Comparison of ENCODE assay signal across 8 cellular contexts in the genomic region with DNA sequence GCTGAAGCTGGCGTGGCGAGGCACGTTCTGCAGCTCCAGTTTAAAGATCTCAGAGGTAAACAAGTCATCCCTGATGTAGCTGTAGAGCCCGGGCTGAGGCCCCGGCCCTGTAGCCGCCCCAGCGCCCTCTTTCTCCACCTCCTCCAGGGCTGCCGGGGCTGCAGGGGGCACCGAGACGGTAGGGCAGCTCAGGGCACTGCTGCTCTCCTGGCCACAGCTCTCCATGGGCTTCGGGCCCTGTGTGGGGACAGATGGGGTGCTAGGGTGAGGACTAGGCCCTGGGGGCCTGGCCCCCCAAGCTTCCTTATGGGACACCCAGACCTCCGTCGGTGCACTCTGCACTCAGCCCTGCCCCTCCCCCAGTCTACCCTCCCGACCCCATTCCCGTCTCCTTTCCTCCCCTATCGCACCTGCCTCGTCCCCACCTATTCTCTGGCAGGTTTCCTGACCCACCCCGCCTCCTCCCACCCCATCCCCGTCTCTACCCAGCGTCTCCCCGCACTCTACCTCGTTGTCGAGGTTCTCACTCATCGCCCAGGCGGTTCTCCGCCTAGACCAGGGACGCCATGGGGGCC. TPM values are rescaled to one million over a fixed set of nuclear protein-coding genes. Genes with fewer than 3 reads are reported as not detected.
DNase-seq lines count a peak whose midpoint lies in the region; ATAC-seq and TF ChIP-seq lines count a peak whose summit lies in the region.

No MANE protein-coding gene starts in this region.

- H3K9me3 ChIP-seq in liver (ENCODE audit: control insufficient read depth in 4 of 4, low read length in 3 of 4): no peaks in the 10 kb centered on the region

- H3K4me3 Mint-ChIP-seq in activated T-cell treated with anti-CD3 and anti-CD28 coated beads, Interleukin-2, amount 50 U/mL, for 4 hours: peak overlapping the region; percentile 88
- H3K4me3 Mint-ChIP-seq in brain: peak overlapping the region; percentile 85 to 94 (median 87)
- H3K4me3 Mint-ChIP-seq in type B pancreatic cell: peak overlapping the region; percentile 92

- TF ChIP-seq RAD21 in liver (IDR thresholded peaks at IDR 0.05): no peak

- H3K27me3 Mint-ChIP-seq in activated T-cell treated with anti-CD3 and anti-CD28 coated beads, Interleukin-2, amount 50 U/mL, for 4 hours (ENCODE audit: low read depth): no peaks in the 10 kb centered on the region
- H3K27me3 Mint-ChIP-seq in brain (no peaks in the 10 kb centered on the region), type B pancreatic cell (no peaks in the 10 kb centered on the region)

- DNase-seq in activated T-cell treated with anti-CD3 and anti-CD28 coated beads, Interleukin-2, amount 50 U/mL, for 4 hours: no peak
- no peak for DNase-seq in activated T-cell treated with anti-CD3 and anti-CD28 coated beads, Interleukin-2, amount 50 U/mL, for 1 hour
- DNase-seq in type B pancreatic cell (ENCODE audit: extremely low spot score, unreplicated experiment): no peak
- no peak for DNase-seq in globus pallidus (ENCODE audit: low spot score)
- DNase-seq in stimulated activated CD4-positive, alpha-beta T cell treated with anti-CD3 and anti-CD28 coated beads, Interleukin-4, amount 100 ng/mL, for 4 hours: no peak
- no peak for DNase-seq in SW480 (ENCODE audit: low spot score)

- H3K36me3 Mint-ChIP-seq in activated T-cell treated with anti-CD3 and anti-CD28 coated beads, Interleukin-2, amount 50 U/mL, for 4 hours (ENCODE audit: insufficient read depth): peaks cover 15% of the 10 kb centered on the region
- H3K36me3 Mint-ChIP-seq in brain (peaks cover 29% of the 10 kb centered on the region), type B pancreatic cell (peaks cover 9% of the 10 kb centered on the region)

- peaks cover 10 to 57% (median 36%) of the 10 kb centered on the region in 4 donors for H3K4me1 ChIP-seq in liver (ENCODE audit: control insufficient read depth in 4 of 4, insufficient read depth in 4 of 4, low read length in 3 of 4)

- ATAC-seq in activated T-cell treated with anti-CD3 and anti-CD28 coated beads, Interleukin-2, amount 50 U/mL, for 4 hours: no peak

- peak overlapping the region; percentile 63 to 98 (median 83) for H3K4me3 ChIP-seq in liver (ENCODE audit: low read depth in 1 of 3, low read length in 3 of 3)

- peak overlapping the region; percentile 84 to 92 for H3K27ac ChIP-seq in liver (ENCODE audit: low read depth in 1 of 2, low read length in 2 of 2)

- no peaks in the 10 kb centered on the region for H3K27me3 ChIP-seq in liver (ENCODE audit: control insufficient read depth in 4 of 4, insufficient read depth in 4 of 4, low read length in 3 of 4)

- no peaks in the 10 kb centered on the region for H3K9me3 Mint-ChIP-seq in activated T-cell treated with anti-CD3 and anti-CD28 coated beads, Interleukin-2, amount 50 U/mL, for 4 hours
- no peaks in the 10 kb centered on the region for H3K9me3 Mint-ChIP-seq in brain
- no peaks in the 10 kb centered on the region for H3K9me3 Mint-ChIP-seq in type B pancreatic cell

- 6% methylated on average over 27 of the region's 27 CpGs for WGBS in liver

- TF ChIP-seq CTCF in brain (conservative IDR thresholded peaks at IDR 0.05) (no peak), liver (IDR thresholded peaks at IDR 0.05; ENCODE audit: low read depth, low read length, missing input control) (no peak), type B pancreatic cell (conservative IDR thresholded peaks at IDR 0.05) (no peak)

- peak overlapping the region; percentile 82 to 97 (median 93) for H3K27ac Mint-ChIP-seq in brain
- H3K27ac Mint-ChIP-seq in type B pancreatic cell: peak overlapping the region; percentile 85

- peak overlapping the region; percentile 86 to 93 for H3K9ac ChIP-seq in liver (ENCODE audit: low read depth in 1 of 2, low read length in 2 of 2)

- H3K36me3 ChIP-seq in liver (ENCODE audit: control insufficient read depth in 4 of 4, insufficient read depth in 3 of 4, low read depth in 1 of 4, low read length in 3 of 4): peaks cover 26 to 49% (median 32%) of the 10 kb centered on the region in 4 donors

- H3K4me1 Mint-ChIP-seq in activated T-cell treated with anti-CD3 and anti-CD28 coated beads, Interleukin-2, amount 50 U/mL, for 4 hours (ENCODE audit: low read depth): peaks cover 35% of the 10 kb centered on the region
- H3K4me1 Mint-ChIP-seq in brain: peaks cover 29% of the 10 kb centered on the region
- H3K4me1 Mint-ChIP-seq in type B pancreatic cell (ENCODE audit: unreplicated experiment): peaks cover 5% of the 10 kb centered on the region

TF ChIP-seq in liver, 16 proteins besides CTCF, POLR2A, EP300 and RAD21:
- no peak for TF ChIP-seq ZBTB33 (IDR thresholded peaks at IDR 0.05)
- no peak for TF ChIP-seq JUND (IDR thresholded peaks at IDR 0.05)
- no peak for TF ChIP-seq REST (IDR thresholded peaks at IDR 0.05)
- no peak for TF ChIP-seq NR2F2 (IDR thresholded peaks at IDR 0.05)
- TF ChIP-seq SP1 (IDR thresholded peaks at IDR 0.05): no peak
- no peak for TF ChIP-seq HNF4G (IDR thresholded peaks at IDR 0.05)

RNA-seq across cellular contexts. Expression of gene RANBP1, which starts 0.6 kb away (rescaled TPM):
- 100 to 1,000 TPM; 453 to 533 (median 503) TPM for total RNA-seq in activated T-cell treated with anti-CD3 and anti-CD28 coated beads, Interleukin-2, amount 50 U/mL, for 4 hours
- 197 TPM for polyA plus RNA-seq in brain (ENCODE audit: insufficient read depth, low read depth, low replicate concordance)
- 100 to 1,000 TPM in 1 of 2 donors, 10 to 100 TPM in 1; 77.4 to 102 TPM for total RNA-seq in liver
- 10 to 100 TPM; 62.3 to 98.1 TPM for polyA plus RNA-seq in liver
- 129 and 235 TPM in 2 replicates for total RNA-seq in type B pancreatic cell (ENCODE audit: low replicate concordance)

RNA-seq across cellular contexts. Expression of gene TRMT2A, which starts 0.6 kb away (rescaled TPM):
- total RNA-seq in activated T-cell treated with anti-CD3 and anti-CD28 coated beads, Interleukin-2, amount 50 U/mL, for 4 hours: 100 to 1,000 TPM; 143 to 161 (median 146) TPM
- polyA plus RNA-seq in brain (ENCODE audit: insufficient read depth, low read depth, low replicate concordance): 31.3 TPM
- 10 to 100 TPM; 26.2 to 32.9 TPM for total RNA-seq in liver
- 10 to 100 TPM; 19.9 to 24.1 TPM for polyA plus RNA-seq in liver
- 57.7 and 64.8 TPM in 2 replicates for total RNA-seq in type B pancreatic cell (ENCODE audit: low replicate concordance)

RNA-seq across cellular contexts. Expression of gene ZDHHC8, which starts 15.1 kb away (rescaled TPM):
- 10 to 100 TPM; 88.2 to 99.5 (median 89.5) TPM for total RNA-seq in activated T-cell treated with anti-CD3 and anti-CD28 coated beads, Interleukin-2, amount 50 U/mL, for 4 hours
- polyA plus RNA-seq in brain (ENCODE audit: insufficient read depth, low read depth, low replicate concordance): 33.7 TPM
- 1 to 10 TPM; 2.9 to 7.7 TPM for total RNA-seq in liver
- polyA plus RNA-seq in liver: 10 to 100 TPM in 1 of 2 donors, 1 to 10 TPM in 1; 5.8 to 11.8 TPM
- 55.2 and 73.6 TPM in 2 replicates for total RNA-seq in type B pancreatic cell (ENCODE audit: low replicate concordance)

RNA-seq across cellular contexts. Expression of gene CCDC188, which starts 34.4 kb away (rescaled TPM):
- not detected for total RNA-seq in activated T-cell treated with anti-CD3 and anti-CD28 coated beads, Interleukin-2, amount 50 U/mL, for 4 hours
- 1.6 TPM for polyA plus RNA-seq in brain (ENCODE audit: insufficient read depth, low read depth, low replicate concordance)
- not detected for total RNA-seq in liver
- not detected for polyA plus RNA-seq in liver
- 2.6 and 4.3 TPM in 2 replicates for total RNA-seq in type B pancreatic cell (ENCODE audit: low replicate concordance)

RNA-seq across cellular contexts. Expression of gene DGCR8, which starts 36.4 kb away (rescaled TPM):
- 10 to 100 TPM; 56.2 to 65.3 (median 60.9) TPM for total RNA-seq in activated T-cell treated with anti-CD3 and anti-CD28 coated beads, Interleukin-2, amount 50 U/mL, for 4 hours
- polyA plus RNA-seq in brain (ENCODE audit: insufficient read depth, low read depth, low replicate concordance) (18.9 TPM), liver (1 to 10 TPM; 7.9 to 9.0 TPM)
- total RNA-seq in liver (10 to 100 TPM; 22.6 to 27.1 TPM), type B pancreatic cell (ENCODE audit: low replicate concordance) (39.0 and 61.3 TPM in 2 replicates)
